1 cellular context compared by ENCODE assay signal in genomic region chr16:75555707-75556512, GRCh38.
TF ChIP-seq lines count a peak whose summit lies in the region.

Gene TMEM231 (minus strand): TSS chr16:75556252. CDS start chr16:75556209, 43 bp downstream.

TF ChIP-seq in HepG2, 621 proteins besides CTCF, POLR2A, EP300 and RAD21 (continued from another document and continues in another):
- TF ChIP-seq, protein P1, sequence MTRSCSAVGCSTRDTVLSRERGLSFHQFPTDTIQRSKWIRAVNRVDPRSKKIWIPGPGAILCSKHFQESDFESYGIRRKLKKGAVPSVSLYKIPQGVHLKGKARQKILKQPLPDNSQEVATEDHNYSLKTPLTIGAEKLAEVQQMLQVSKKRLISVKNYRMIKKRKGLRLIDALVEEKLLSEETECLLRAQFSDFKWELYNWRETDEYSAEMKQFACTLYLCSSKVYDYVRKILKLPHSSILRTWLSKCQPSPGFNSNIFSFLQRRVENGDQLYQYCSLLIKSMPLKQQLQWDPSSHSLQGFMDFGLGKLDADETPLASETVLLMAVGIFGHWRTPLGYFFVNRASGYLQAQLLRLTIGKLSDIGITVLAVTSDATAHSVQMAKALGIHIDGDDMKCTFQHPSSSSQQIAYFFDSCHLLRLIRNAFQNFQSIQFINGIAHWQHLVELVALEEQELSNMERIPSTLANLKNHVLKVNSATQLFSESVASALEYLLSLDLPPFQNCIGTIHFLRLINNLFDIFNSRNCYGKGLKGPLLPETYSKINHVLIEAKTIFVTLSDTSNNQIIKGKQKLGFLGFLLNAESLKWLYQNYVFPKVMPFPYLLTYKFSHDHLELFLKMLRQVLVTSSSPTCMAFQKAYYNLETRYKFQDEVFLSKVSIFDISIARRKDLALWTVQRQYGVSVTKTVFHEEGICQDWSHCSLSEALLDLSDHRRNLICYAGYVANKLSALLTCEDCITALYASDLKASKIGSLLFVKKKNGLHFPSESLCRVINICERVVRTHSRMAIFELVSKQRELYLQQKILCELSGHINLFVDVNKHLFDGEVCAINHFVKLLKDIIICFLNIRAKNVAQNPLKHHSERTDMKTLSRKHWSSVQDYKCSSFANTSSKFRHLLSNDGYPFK (CRISPR knock-in tag; IDR thresholded peaks at IDR 0.05; ENCODE audit: borderline replicate concordance): peak; percentile 89; the same call in 1 of the 2 replicates
- no peak for TF ChIP-seq PAWR (CRISPR knock-in tag; IDR thresholded peaks at IDR 0.05; ENCODE audit: borderline replicate concordance)
- TF ChIP-seq ATRX (CRISPR knock-in tag; IDR thresholded peaks at IDR 0.05; ENCODE audit: borderline replicate concordance): no peak
- 0 out of 2 replicates have a peak, but pooled peaks have one; percentile 11 for TF ChIP-seq ZNF251 (CRISPR knock-in tag; IDR thresholded peaks at IDR 0.05)
- no peak for TF ChIP-seq ZNF503 (CRISPR knock-in tag; IDR thresholded peaks at IDR 0.05)
- peak; percentile 85 for TF ChIP-seq HNRNPK (IDR thresholded peaks at IDR 0.05; ENCODE audit: low read depth, low read length, poor library complexity, severe bottlenecking)
- 0 out of 2 replicates have a peak, but pooled peaks have one; percentile 39 for TF ChIP-seq MAFG (CRISPR knock-in tag; IDR thresholded peaks at IDR 0.05)
- 0 out of 2 replicates have a peak, but pooled peaks have one; percentile 70 for TF ChIP-seq TIGD3 (CRISPR knock-in tag; IDR thresholded peaks at IDR 0.05; ENCODE audit: borderline replicate concordance)
- 0 out of 2 replicates have a peak, but pooled peaks have one; percentile 97 for TF ChIP-seq ZNF234 (CRISPR knock-in tag; conservative IDR thresholded peaks at IDR 0.05)
- TF ChIP-seq ZNF292 (CRISPR knock-in tag; IDR thresholded peaks at IDR 0.05; ENCODE audit: borderline replicate concordance, low read depth): no peak
- TF ChIP-seq ZNF770 (CRISPR knock-in tag; IDR thresholded peaks at IDR 0.05): peak; percentile 63
- TF ChIP-seq SSRP1 (CRISPR knock-in tag; IDR thresholded peaks at IDR 0.05): no peak
- no peak for TF ChIP-seq ZNF383 (CRISPR knock-in tag; IDR thresholded peaks at IDR 0.05; ENCODE audit: borderline replicate concordance)
- peak; percentile 96 for TF ChIP-seq ZNF225 (CRISPR knock-in tag; IDR thresholded peaks at IDR 0.05)
- no peak for TF ChIP-seq CREB1 (IDR thresholded peaks at IDR 0.05)
- no peak for TF ChIP-seq CREB1 (CRISPR knock-in tag; IDR thresholded peaks at IDR 0.05)
- TF ChIP-seq, protein P2, sequence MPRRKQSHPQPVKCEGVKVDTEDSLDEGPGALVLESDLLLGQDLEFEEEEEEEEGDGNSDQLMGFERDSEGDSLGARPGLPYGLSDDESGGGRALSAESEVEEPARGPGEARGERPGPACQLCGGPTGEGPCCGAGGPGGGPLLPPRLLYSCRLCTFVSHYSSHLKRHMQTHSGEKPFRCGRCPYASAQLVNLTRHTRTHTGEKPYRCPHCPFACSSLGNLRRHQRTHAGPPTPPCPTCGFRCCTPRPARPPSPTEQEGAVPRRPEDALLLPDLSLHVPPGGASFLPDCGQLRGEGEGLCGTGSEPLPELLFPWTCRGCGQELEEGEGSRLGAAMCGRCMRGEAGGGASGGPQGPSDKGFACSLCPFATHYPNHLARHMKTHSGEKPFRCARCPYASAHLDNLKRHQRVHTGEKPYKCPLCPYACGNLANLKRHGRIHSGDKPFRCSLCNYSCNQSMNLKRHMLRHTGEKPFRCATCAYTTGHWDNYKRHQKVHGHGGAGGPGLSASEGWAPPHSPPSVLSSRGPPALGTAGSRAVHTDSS (CRISPR knock-in tag; conservative IDR thresholded peaks at IDR 0.05): 0 out of 2 replicates have a peak, but pooled peaks have one; percentile 48
- TF ChIP-seq NR2C2 (CRISPR knock-in tag; IDR thresholded peaks at IDR 0.05; ENCODE audit: borderline replicate concordance): peak; percentile 57; the same call in 1 of the 2 replicates
- TF ChIP-seq, protein P3, sequence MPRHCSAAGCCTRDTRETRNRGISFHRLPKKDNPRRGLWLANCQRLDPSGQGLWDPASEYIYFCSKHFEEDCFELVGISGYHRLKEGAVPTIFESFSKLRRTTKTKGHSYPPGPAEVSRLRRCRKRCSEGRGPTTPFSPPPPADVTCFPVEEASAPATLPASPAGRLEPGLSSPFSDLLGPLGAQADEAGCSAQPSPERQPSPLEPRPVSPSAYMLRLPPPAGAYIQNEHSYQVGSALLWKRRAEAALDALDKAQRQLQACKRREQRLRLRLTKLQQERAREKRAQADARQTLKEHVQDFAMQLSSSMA (CRISPR knock-in tag; IDR thresholded peaks at IDR 0.05): peak; percentile 54; the same call in 1 of the 2 replicates
- peak; percentile 98; the same call in 2 of the 3 replicates for TF ChIP-seq MXI1 (IDR thresholded peaks at IDR 0.05; ENCODE audit: borderline replicate concordance, low read depth, low read length)
- peak; percentile 98 for TF ChIP-seq ZNF501 (CRISPR knock-in tag; IDR thresholded peaks at IDR 0.05)
- TF ChIP-seq ZNF329 (CRISPR knock-in tag; IDR thresholded peaks at IDR 0.05; ENCODE audit: low read depth): no peak
- no peak for TF ChIP-seq TCF12 (IDR thresholded peaks at IDR 0.05)
- TF ChIP-seq TCF12 (CRISPR knock-in tag; IDR thresholded peaks at IDR 0.05): no peak
- TF ChIP-seq, protein P4, sequence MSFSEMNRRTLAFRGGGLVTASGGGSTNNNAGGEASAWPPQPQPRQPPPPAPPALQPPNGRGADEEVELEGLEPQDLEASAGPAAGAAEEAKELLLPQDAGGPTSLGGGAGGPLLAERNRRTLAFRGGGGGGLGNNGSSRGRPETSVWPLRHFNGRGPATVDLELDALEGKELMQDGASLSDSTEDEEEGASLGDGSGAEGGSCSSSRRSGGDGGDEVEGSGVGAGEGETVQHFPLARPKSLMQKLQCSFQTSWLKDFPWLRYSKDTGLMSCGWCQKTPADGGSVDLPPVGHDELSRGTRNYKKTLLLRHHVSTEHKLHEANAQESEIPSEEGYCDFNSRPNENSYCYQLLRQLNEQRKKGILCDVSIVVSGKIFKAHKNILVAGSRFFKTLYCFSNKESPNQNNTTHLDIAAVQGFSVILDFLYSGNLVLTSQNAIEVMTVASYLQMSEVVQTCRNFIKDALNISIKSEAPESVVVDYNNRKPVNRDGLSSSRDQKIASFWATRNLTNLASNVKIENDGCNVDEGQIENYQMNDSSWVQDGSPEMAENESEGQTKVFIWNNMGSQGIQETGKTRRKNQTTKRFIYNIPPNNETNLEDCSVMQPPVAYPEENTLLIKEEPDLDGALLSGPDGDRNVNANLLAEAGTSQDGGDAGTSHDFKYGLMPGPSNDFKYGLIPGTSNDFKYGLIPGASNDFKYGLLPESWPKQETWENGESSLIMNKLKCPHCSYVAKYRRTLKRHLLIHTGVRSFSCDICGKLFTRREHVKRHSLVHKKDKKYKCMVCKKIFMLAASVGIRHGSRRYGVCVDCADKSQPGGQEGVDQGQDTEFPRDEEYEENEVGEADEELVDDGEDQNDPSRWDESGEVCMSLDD (CRISPR knock-in tag; IDR thresholded peaks at IDR 0.05; ENCODE audit: borderline replicate concordance): no peak
- peak; percentile 74; the same call in 1 of the 2 replicates for TF ChIP-seq SETDB1 (CRISPR knock-in tag; IDR thresholded peaks at IDR 0.05; ENCODE audit: borderline replicate concordance)
- 0 out of 2 replicates have a peak, but pooled peaks have one; percentile 43 for TF ChIP-seq ETV6 (CRISPR knock-in tag; conservative IDR thresholded peaks at IDR 0.05)
- no peak for TF ChIP-seq ZNF570 (CRISPR knock-in tag; IDR thresholded peaks at IDR 0.05; ENCODE audit: borderline replicate concordance)
- TF ChIP-seq SNAI1 (CRISPR knock-in tag; IDR thresholded peaks at IDR 0.05; ENCODE audit: borderline replicate concordance): no peak
- peak; percentile 75 for TF ChIP-seq NFYC (CRISPR knock-in tag; IDR thresholded peaks at IDR 0.05)
- TF ChIP-seq, protein P5, sequence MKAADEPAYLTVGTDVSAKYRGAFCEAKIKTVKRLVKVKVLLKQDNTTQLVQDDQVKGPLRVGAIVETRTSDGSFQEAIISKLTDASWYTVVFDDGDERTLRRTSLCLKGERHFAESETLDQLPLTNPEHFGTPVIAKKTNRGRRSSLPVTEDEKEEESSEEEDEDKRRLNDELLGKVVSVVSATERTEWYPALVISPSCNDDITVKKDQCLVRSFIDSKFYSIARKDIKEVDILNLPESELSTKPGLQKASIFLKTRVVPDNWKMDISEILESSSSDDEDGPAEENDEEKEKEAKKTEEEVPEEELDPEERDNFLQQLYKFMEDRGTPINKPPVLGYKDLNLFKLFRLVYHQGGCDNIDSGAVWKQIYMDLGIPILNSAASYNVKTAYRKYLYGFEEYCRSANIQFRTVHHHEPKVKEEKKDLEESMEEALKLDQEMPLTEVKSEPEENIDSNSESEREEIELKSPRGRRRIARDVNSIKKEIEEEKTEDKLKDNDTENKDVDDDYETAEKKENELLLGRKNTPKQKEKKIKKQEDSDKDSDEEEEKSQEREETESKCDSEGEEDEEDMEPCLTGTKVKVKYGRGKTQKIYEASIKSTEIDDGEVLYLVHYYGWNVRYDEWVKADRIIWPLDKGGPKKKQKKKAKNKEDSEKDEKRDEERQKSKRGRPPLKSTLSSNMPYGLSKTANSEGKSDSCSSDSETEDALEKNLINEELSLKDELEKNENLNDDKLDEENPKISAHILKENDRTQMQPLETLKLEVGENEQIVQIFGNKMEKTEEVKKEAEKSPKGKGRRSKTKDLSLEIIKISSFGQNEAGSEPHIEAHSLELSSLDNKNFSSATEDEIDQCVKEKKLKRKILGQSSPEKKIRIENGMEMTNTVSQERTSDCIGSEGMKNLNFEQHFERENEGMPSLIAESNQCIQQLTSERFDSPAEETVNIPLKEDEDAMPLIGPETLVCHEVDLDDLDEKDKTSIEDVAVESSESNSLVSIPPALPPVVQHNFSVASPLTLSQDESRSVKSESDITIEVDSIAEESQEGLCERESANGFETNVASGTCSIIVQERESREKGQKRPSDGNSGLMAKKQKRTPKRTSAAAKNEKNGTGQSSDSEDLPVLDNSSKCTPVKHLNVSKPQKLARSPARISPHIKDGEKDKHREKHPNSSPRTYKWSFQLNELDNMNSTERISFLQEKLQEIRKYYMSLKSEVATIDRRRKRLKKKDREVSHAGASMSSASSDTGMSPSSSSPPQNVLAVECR (CRISPR knock-in tag; IDR thresholded peaks at IDR 0.05; ENCODE audit: borderline replicate concordance): peak; percentile 98
- TF ChIP-seq ZFP36L1 (CRISPR knock-in tag; IDR thresholded peaks at IDR 0.05): 0 out of 2 replicates have a peak, but pooled peaks have one; percentile 37
- peak; percentile 94 for TF ChIP-seq ZFP41 (CRISPR knock-in tag; IDR thresholded peaks at IDR 0.05; ENCODE audit: borderline replicate concordance)
- TF ChIP-seq ZNF205 (CRISPR knock-in tag; IDR thresholded peaks at IDR 0.05): 0 out of 2 replicates have a peak, but pooled peaks have one; percentile 72
- TF ChIP-seq ZNF12 (CRISPR knock-in tag; IDR thresholded peaks at IDR 0.05): 0 out of 2 replicates have a peak, but pooled peaks have one; percentile 12
- peak; percentile 79 for TF ChIP-seq MEIS1 (CRISPR knock-in tag; IDR thresholded peaks at IDR 0.05; ENCODE audit: borderline replicate concordance)
- TF ChIP-seq, protein P6, sequence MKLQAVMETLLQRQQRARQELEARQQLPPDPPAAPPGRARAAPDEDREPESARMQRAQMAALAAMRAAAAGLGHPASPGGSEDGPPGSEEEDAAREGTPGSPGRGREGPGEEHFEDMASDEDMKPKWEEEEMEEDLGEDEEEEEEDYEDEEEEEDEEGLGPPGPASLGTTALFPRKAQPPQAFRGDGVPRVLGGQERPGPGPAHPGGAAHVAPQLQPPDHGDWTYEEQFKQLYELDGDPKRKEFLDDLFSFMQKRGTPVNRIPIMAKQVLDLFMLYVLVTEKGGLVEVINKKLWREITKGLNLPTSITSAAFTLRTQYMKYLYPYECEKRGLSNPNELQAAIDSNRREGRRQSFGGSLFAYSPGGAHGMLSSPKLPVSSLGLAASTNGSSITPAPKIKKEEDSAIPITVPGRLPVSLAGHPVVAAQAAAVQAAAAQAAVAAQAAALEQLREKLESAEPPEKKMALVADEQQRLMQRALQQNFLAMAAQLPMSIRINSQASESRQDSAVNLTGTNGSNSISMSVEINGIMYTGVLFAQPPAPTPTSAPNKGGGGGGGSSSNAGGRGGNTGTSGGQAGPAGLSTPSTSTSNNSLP (IDR thresholded peaks at IDR 0.05; ENCODE audit: low read depth, low read length): no peak
- no peak for TF ChIP-seq NFRKB (IDR thresholded peaks at IDR 0.05)
- 0 out of 2 replicates have a peak, but pooled peaks have one; percentile 18 for TF ChIP-seq BORCS8-MEF2B (CRISPR knock-in tag; IDR thresholded peaks at IDR 0.05)
- TF ChIP-seq, protein P7, sequence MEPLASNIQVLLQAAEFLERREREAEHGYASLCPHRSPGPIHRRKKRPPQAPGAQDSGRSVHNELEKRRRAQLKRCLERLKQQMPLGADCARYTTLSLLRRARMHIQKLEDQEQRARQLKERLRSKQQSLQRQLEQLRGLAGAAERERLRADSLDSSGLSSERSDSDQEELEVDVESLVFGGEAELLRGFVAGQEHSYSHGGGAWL (CRISPR knock-in tag; IDR thresholded peaks at IDR 0.05): peak; percentile 90
